In genomic region chr14:25680934-25681333, GRCh38 we compare ENCODE assay signal across 27 cellular contexts.
"Had no signal": no experiment of that assay in that cellular context is flagged by ENCODE, and none has a peak within 500 bp of the region (broad histone marks: within the 10 kb centered on the region; RNA-seq: fewer than 3 reads in every experiment).

No MANE protein-coding gene starts in this region.

- DNase-seq: activated B cell treated with CpG ODN at 0.5 μM for 24 hours; activated CD4-positive, alpha-beta T cell treated with anti-CD3 and anti-CD28 coated beads for 48 hours; activated CD4-positive, alpha-beta T cell treated with anti-CD3 and anti-CD28 coated beads, Interleukin-2, amount 50 U/mL, for 1 hour; activated CD4-positive, alpha-beta T cell treated with anti-CD3 and anti-CD28 coated beads, Interleukin-2, amount 50 U/mL, for 48 hours; activated CD8-positive, alpha-beta memory T cell treated with anti-CD3 and anti-CD28 coated beads for 24 hours; activated CD8-positive, alpha-beta T cell treated with anti-CD3 and anti-CD28 coated beads for 36 hours; activated gamma-delta T cell; activated naive CD4-positive, alpha-beta T cell treated with Interleukin-2 at 50 U/mL for 16 hours; activated naive CD8-positive, alpha-beta T cell treated with anti-CD3 and anti-CD28 coated beads for 36 hours; activated naive CD8-positive, alpha-beta T cell treated with anti-CD3 and anti-CD28 coated beads, Interleukin-2, amount 50 U/mL, for 24 hours; activated T-cell treated with anti-CD3 and anti-CD28 coated beads, Interleukin-2, amount 50 U/mL, for 72 hours; adrenal gland; amygdala; body of pancreas; caudate nucleus; colonic mucosa; effector CD8-positive, alpha-beta T cell; foreskin fibroblast; glutamatergic neuron; SW 1271; T-helper 1 cell; T-helper 17 cell; T1000; WERI-Rb-1 had no signal

- H3K27ac ChIP-seq: adrenal gland, body of pancreas, colonic mucosa, epithelial cell of prostate, heart left ventricle, WERI-Rb-1 had no signal

- H3K9me3 ChIP-seq: adrenal gland, body of pancreas, colonic mucosa had no signal

- H3K4me3 ChIP-seq: adrenal gland, body of pancreas, colonic mucosa, heart left ventricle had no signal

- ATAC-seq: activated CD4-positive, CD25-positive, alpha-beta regulatory T cell treated with anti-CD3 and anti-CD28 coated beads, Interleukin-2, amount 50 U/mL, for 24 hours; activated CD8-positive, alpha-beta T cell treated with anti-CD3 and anti-CD28 coated beads for 36 hours; activated naive CD8-positive, alpha-beta T cell treated with anti-CD3 and anti-CD28 coated beads, Interleukin-2, amount 50 U/mL, for 24 hours; activated T-cell treated with anti-CD3 and anti-CD28 coated beads, Interleukin-2, amount 50 U/mL, for 72 hours; body of pancreas; heart left ventricle; T-helper 17 cell had no signal

- H3K27me3 ChIP-seq: adrenal gland, body of pancreas, colonic mucosa, heart left ventricle had no signal

- H3K4me1 ChIP-seq: adrenal gland, body of pancreas, colonic mucosa, heart left ventricle had no signal

- H3K36me3 ChIP-seq: adrenal gland, colonic mucosa, heart left ventricle, WERI-Rb-1 had no signal
